ENCODE assay signal across 12 cellular contexts in the genomic region with DNA sequence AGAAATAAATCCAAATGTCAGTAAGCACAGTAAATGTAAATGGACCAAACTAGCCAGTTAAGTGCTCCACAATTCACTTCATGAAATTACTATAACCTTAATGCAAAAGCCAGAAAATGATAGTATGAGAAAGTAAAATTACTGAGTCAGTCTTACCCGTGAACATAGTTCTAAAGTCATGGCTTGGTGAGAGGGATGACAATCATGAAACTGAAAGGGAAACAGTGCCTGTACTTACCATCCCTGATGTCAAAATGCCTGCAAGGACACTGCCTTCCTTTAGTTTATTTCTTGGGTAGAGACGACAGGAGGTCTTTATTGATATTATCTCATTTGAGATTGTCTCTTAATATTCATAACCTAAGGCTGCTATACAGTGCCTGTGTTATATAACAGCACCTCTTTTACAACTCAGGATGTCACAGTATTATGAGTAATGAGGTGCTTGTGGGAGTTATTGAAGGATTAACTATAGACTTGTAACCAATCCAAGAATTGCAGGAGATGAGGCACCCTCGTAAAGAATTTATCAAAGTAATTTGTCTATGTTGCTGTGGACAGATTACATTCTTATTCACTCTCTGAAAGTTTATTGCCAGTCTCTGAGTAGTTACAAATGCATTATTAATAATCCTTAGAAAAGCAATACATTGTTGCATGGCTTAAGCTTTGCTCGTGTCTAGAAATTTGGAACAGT.
A peak's percentile ranks its signal among the peaks of the same experiment; 100 is the strongest.
DNase-seq lines count a peak whose midpoint lies in the region; ATAC-seq, FAIRE-seq and TF ChIP-seq lines count a peak whose summit lies in the region.
"Had no signal": no experiment of that assay in that cellular context is flagged by ENCODE, and none has a peak within 500 bp of the region (broad histone marks: within the 10 kb centered on the region; RNA-seq: fewer than 3 reads in every experiment).

No MANE protein-coding gene starts in this region.

- no peaks in the 10 kb centered on the region for H3K4me1 Mint-ChIP-seq in activated T-cell treated with anti-CD3 and anti-CD28 coated beads, Interleukin-2, amount 50 U/mL, for 4 hours (ENCODE audit: low read depth)
- H3K4me1 Mint-ChIP-seq in activated T-cell treated with anti-CD3 and anti-CD28 coated beads, Interleukin-2, amount 50 U/mL, for 24 hours (ENCODE audit: low read depth): peaks cover 2% of the 10 kb centered on the region
- no peaks in the 10 kb centered on the region for H3K4me1 Mint-ChIP-seq in T-cell

- no peaks in the 10 kb centered on the region for H3K9me3 Mint-ChIP-seq in activated T-cell treated with anti-CD3 and anti-CD28 coated beads, Interleukin-2, amount 50 U/mL, for 4 hours
- no peaks in the 10 kb centered on the region for H3K9me3 Mint-ChIP-seq in activated T-cell treated with anti-CD3 and anti-CD28 coated beads, Interleukin-2, amount 50 U/mL, for 24 hours
- no peaks in the 10 kb centered on the region for H3K9me3 Mint-ChIP-seq in T-cell

- no peak for DNase-seq in activated T-cell treated with anti-CD3 and anti-CD28 coated beads, Interleukin-2, amount 50 U/mL, for 4 hours
- DNase-seq in activated T-cell treated with anti-CD3 and anti-CD28 coated beads, Interleukin-2, amount 50 U/mL, for 24 hours: no peak
- DNase-seq in HEK293T (ENCODE audit: extremely low spot score): no peak
- peak; percentile 47 for DNase-seq in M059J (ENCODE audit: low read depth)
- DNase-seq in putamen (ENCODE audit: low spot score): peak; percentile 38
- DNase-seq in pancreas: no peak
- DNase-seq in T-cell: no peak
- DNase-seq: activated CD4-positive, alpha-beta T cell treated with anti-CD3 and anti-CD28 coated beads for 1 hour; activated naive CD4-positive, alpha-beta T cell treated with anti-CD3 and anti-CD28 coated beads, Interleukin-2, amount 50 U/mL, for 16 hours; NCI-H2227 treated with DMSO at 0.1 percent for 48 hours had no signal

- no peak overlapping the region for H3K27ac Mint-ChIP-seq in activated T-cell treated with anti-CD3 and anti-CD28 coated beads, Interleukin-2, amount 50 U/mL, for 24 hours
- H3K27ac Mint-ChIP-seq in T-cell: no peak overlapping the region
- H3K27ac Mint-ChIP-seq: IgD-negative memory B cell had no signal

- no peak overlapping the region for H3K4me3 ChIP-seq in pancreas

- intact Hi-C loops in pancreas (cut with DNase I): no loop called here

- no peaks in the 10 kb centered on the region for H3K4me1 ChIP-seq in pancreas

- H3K9me3 ChIP-seq in pancreas: no peaks in the 10 kb centered on the region

- no peaks in the 10 kb centered on the region for H3K36me3 ChIP-seq in pancreas

- H3K27me3 Mint-ChIP-seq in activated T-cell treated with anti-CD3 and anti-CD28 coated beads, Interleukin-2, amount 50 U/mL, for 4 hours (ENCODE audit: low read depth): peaks cover 3% of the 10 kb centered on the region
- H3K27me3 Mint-ChIP-seq in activated T-cell treated with anti-CD3 and anti-CD28 coated beads, Interleukin-2, amount 50 U/mL, for 24 hours: peaks cover 6% of the 10 kb centered on the region
- H3K27me3 Mint-ChIP-seq in T-cell: peaks cover 5 to 8% of the 10 kb centered on the region in 2 donors

- ATAC-seq in activated T-cell treated with anti-CD3 and anti-CD28 coated beads, Interleukin-2, amount 50 U/mL, for 4 hours: peak; percentile 30 to 35
- no peak for ATAC-seq in pancreas
- no peak for ATAC-seq in HG02763 (IDR thresholded peaks at IDR 0.05; ENCODE audit: unreplicated experiment)
- ATAC-seq in T-cell (replicated peaks in 1 of 4): no peak

- TF ChIP-seq CTCF in pancreas (IDR thresholded peaks at IDR 0.05): no peak

- H3K27ac ChIP-seq in pancreas: no peak overlapping the region

- WGBS in pancreas, 2 donors: 41 to 43% methylated on average over 4 of the region's 4 CpGs

- FAIRE-seq in pancreas (lab: Jason Lieb, UNC): no peak

- H3K36me3 Mint-ChIP-seq in activated T-cell treated with anti-CD3 and anti-CD28 coated beads, Interleukin-2, amount 50 U/mL, for 4 hours (ENCODE audit: insufficient read depth): no peaks in the 10 kb centered on the region
- H3K36me3 Mint-ChIP-seq in activated T-cell treated with anti-CD3 and anti-CD28 coated beads, Interleukin-2, amount 50 U/mL, for 24 hours (ENCODE audit: low read depth): no peaks in the 10 kb centered on the region
- no peaks in the 10 kb centered on the region for H3K36me3 Mint-ChIP-seq in T-cell
- H3K36me3 Mint-ChIP-seq: IgD-negative memory B cell had no signal

- no peaks in the 10 kb centered on the region for H3K27me3 ChIP-seq in pancreas

- CTCF ChIA-PET in HEK293T (lab: Yijun Ruan, JAX) (no interaction called here), T-cell (lab: Charles Lee) (no interaction called here)

- POLR2A ChIA-PET in HEK293T (lab: Yijun Ruan, JAX): no interaction called here
- POLR2A ChIA-PET in T-cell (lab: Charles Lee): no interaction called here

- no peak overlapping the region for H3K4me3 Mint-ChIP-seq in activated T-cell treated with anti-CD3 and anti-CD28 coated beads, Interleukin-2, amount 50 U/mL, for 4 hours
- no peak overlapping the region for H3K4me3 Mint-ChIP-seq in activated T-cell treated with anti-CD3 and anti-CD28 coated beads, Interleukin-2, amount 50 U/mL, for 24 hours
- H3K4me3 Mint-ChIP-seq in T-cell: no peak overlapping the region
- H3K4me3 Mint-ChIP-seq: IgD-negative memory B cell had no signal

TF ChIP-seq in HEK293T, 16 proteins besides CTCF, POLR2A, EP300 and RAD21:
- TF ChIP-seq ARNT (IDR thresholded peaks at IDR 0.05): no peak
- TF ChIP-seq, protein P1, sequence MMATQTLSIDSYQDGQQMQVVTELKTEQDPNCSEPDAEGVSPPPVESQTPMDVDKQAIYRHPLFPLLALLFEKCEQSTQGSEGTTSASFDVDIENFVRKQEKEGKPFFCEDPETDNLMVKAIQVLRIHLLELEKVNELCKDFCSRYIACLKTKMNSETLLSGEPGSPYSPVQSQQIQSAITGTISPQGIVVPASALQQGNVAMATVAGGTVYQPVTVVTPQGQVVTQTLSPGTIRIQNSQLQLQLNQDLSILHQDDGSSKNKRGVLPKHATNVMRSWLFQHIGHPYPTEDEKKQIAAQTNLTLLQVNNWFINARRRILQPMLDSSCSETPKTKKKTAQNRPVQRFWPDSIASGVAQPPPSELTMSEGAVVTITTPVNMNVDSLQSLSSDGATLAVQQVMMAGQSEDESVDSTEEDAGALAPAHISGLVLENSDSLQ (IDR thresholded peaks at IDR 0.05): peak; percentile 51

Comparison
In these comparisons a context has a peak if more than half of its experiments do, and no peak if none do; other contexts are left out.
1. ATAC-seq: peak in activated T-cell treated with anti-CD3 and anti-CD28 coated beads, Interleukin-2, amount 50 U/mL, for 4 hours (2 of 2); none in pancreas (0 of 4), HG02763 (single experiment) and T-cell (0 of 4).
2. DNase-seq: peak in M059J (single experiment) and putamen (single experiment); none in activated T-cell treated with anti-CD3 and anti-CD28 coated beads, Interleukin-2, amount 50 U/mL, for 4 hours (single experiment), activated T-cell treated with anti-CD3 and anti-CD28 coated beads, Interleukin-2, amount 50 U/mL, for 24 hours (single experiment), HEK293T (single experiment), pancreas (0 of 6) and T-cell (0 of 34).